Comparison of ENCODE assay signal across 16 cellular contexts in genomic region chr7:77746164-77746823, GRCh38. TPM values are rescaled to one million over a fixed set of nuclear protein-coding genes. Genes with fewer than 3 reads are reported as not detected.
DNase-seq lines count a peak whose midpoint lies in the region; ATAC-seq and TF ChIP-seq lines count a peak whose summit lies in the region.
"Had no signal": no experiment of that assay in that cellular context is flagged by ENCODE, and none has a peak within 500 bp of the region (broad histone marks: within the 10 kb centered on the region; RNA-seq: fewer than 3 reads in every experiment).

No MANE protein-coding gene starts in this region.

- no peaks in the 10 kb centered on the region for H3K27me3 Mint-ChIP-seq in activated CD4-positive, alpha-beta T cell treated with anti-CD3 and anti-CD28 coated beads, Interleukin-2, amount 10 ng/mL, durations not matched to agents 24 days and 14 days

- peak; percentile 40 for DNase-seq in activated CD4-positive, alpha-beta T cell treated with anti-CD3 and anti-CD28 coated beads, Interleukin-2, amount 10 ng/mL, durations not matched to agents 24 days and 14 days
- no peak for DNase-seq in activated CD4-positive, alpha-beta T cell treated with anti-CD3 and anti-CD28 coated beads, Interleukin-2, amount 50 U/mL, for 4 hours
- no peak for DNase-seq in left colon
- DNase-seq in stimulated activated effector memory CD8-positive, alpha-beta T cell treated with anti-CD3 and anti-CD28 coated beads, Interleukin-12 subunit alpha, Interleukin-12 subunit beta, amount 100 ng/mL, for 72 hours (ENCODE audit: low spot score in 2 of 2) = no peak
- DNase-seq in NCI-H146 (lab: John Stamatoyannopoulos, UW) = no peak
- DNase-seq: Calu3, IMR-90, NCI-H187 treated with DMSO at 0.1 percent for 48 hours, NCI-H2171, NCI-H446 treated with DMSO at 0.1 percent for 48 hours, PC-9, SJCRH30 had no signal

- H3K9me3 Mint-ChIP-seq in activated CD4-positive, alpha-beta T cell treated with anti-CD3 and anti-CD28 coated beads, Interleukin-2, amount 10 ng/mL, durations not matched to agents 24 days and 14 days = no peaks in the 10 kb centered on the region
- no peaks in the 10 kb centered on the region for H3K9me3 Mint-ChIP-seq in stimulated activated effector memory CD8-positive, alpha-beta T cell treated with anti-CD3 and anti-CD28 coated beads, Interleukin-12 subunit alpha, Interleukin-12 subunit beta, amount 100 ng/mL, for 72 hours

- no peak overlapping the region for H3K4me3 Mint-ChIP-seq in activated CD4-positive, alpha-beta T cell treated with anti-CD3 and anti-CD28 coated beads, Interleukin-2, amount 10 ng/mL, durations not matched to agents 24 days and 14 days
- H3K4me3 Mint-ChIP-seq in stimulated activated effector memory CD8-positive, alpha-beta T cell treated with anti-CD3 and anti-CD28 coated beads, Interleukin-12 subunit alpha, Interleukin-12 subunit beta, amount 100 ng/mL, for 72 hours = no peak overlapping the region

- no peak overlapping the region for H3K27ac Mint-ChIP-seq in activated CD4-positive, alpha-beta T cell treated with anti-CD3 and anti-CD28 coated beads, Interleukin-2, amount 10 ng/mL, durations not matched to agents 24 days and 14 days
- peak overlapping the region; percentile 32 for H3K27ac Mint-ChIP-seq in stimulated activated effector memory CD8-positive, alpha-beta T cell treated with anti-CD3 and anti-CD28 coated beads, Interleukin-12 subunit alpha, Interleukin-12 subunit beta, amount 100 ng/mL, for 72 hours

- peak; percentile 39 for ATAC-seq in left colon
- no peak for ATAC-seq in stimulated activated effector memory CD8-positive, alpha-beta T cell treated with anti-CD3 and anti-CD28 coated beads, Interleukin-12 subunit alpha, Interleukin-12 subunit beta, amount 100 ng/mL, for 72 hours
- ATAC-seq in HG03571 (IDR thresholded peaks at IDR 0.05; ENCODE audit: unreplicated experiment) = no peak
- no peak for ATAC-seq in GM19397 (IDR thresholded peaks at IDR 0.05; ENCODE audit: unreplicated experiment)
- ATAC-seq: HCT116 had no signal

- peaks cover 33% of the 10 kb centered on the region for H3K36me3 Mint-ChIP-seq in activated CD4-positive, alpha-beta T cell treated with anti-CD3 and anti-CD28 coated beads, Interleukin-2, amount 10 ng/mL, durations not matched to agents 24 days and 14 days (ENCODE audit: low read depth)
- peaks cover 43% of the 10 kb centered on the region for H3K36me3 Mint-ChIP-seq in stimulated activated effector memory CD8-positive, alpha-beta T cell treated with anti-CD3 and anti-CD28 coated beads, Interleukin-12 subunit alpha, Interleukin-12 subunit beta, amount 100 ng/mL, for 72 hours

- H3K27ac ChIP-seq in VCaP = peak overlapping the region; percentile 11; the same call in 1 of the 2 replicates
- H3K27ac ChIP-seq: PC-9, SJCRH30 had no signal

- H3K4me1 Mint-ChIP-seq in activated CD4-positive, alpha-beta T cell treated with anti-CD3 and anti-CD28 coated beads, Interleukin-2, amount 10 ng/mL, durations not matched to agents 24 days and 14 days = peaks cover 2% of the 10 kb centered on the region
- H3K4me1 Mint-ChIP-seq in stimulated activated effector memory CD8-positive, alpha-beta T cell treated with anti-CD3 and anti-CD28 coated beads, Interleukin-12 subunit alpha, Interleukin-12 subunit beta, amount 100 ng/mL, for 72 hours = peaks cover 19% of the 10 kb centered on the region

- no peak for TF ChIP-seq CTCF in VCaP (conservative IDR thresholded peaks at IDR 0.05)

- intact Hi-C loops in activated CD4-positive, alpha-beta T cell treated with anti-CD3 and anti-CD28 coated beads, Interleukin-2, amount 10 ng/mL, durations not matched to agents 24 days and 14 days (cut with micrococcal nuclease) = no loop called here
- intact Hi-C loops in left colon (cut with DNase I, micrococcal nuclease) = no loop called here

RNA-seq across cellular contexts. Expression of gene RSBN1L, which starts 50.0 kb away (rescaled TPM):
- 26.3 and 31.3 TPM in 2 replicates for total RNA-seq in activated CD4-positive, alpha-beta T cell treated with anti-CD3 and anti-CD28 coated beads, Interleukin-2, amount 10 ng/mL, durations not matched to agents 24 days and 14 days
- 10 to 100 TPM; 20.8 to 22.5 TPM for total RNA-seq in left colon

RNA-seq across cellular contexts. Expression of gene TMEM60, which starts 51.9 kb away (rescaled TPM):
- 9.7 and 10.3 TPM in 2 replicates for total RNA-seq in activated CD4-positive, alpha-beta T cell treated with anti-CD3 and anti-CD28 coated beads, Interleukin-2, amount 10 ng/mL, durations not matched to agents 24 days and 14 days
- 10 to 100 TPM; 18.3 to 20.3 TPM for total RNA-seq in left colon

RNA-seq across cellular contexts. Expression of gene PHTF2, which starts 52.3 kb away (rescaled TPM):
- 31.5 and 32.1 TPM in 2 replicates for total RNA-seq in activated CD4-positive, alpha-beta T cell treated with anti-CD3 and anti-CD28 coated beads, Interleukin-2, amount 10 ng/mL, durations not matched to agents 24 days and 14 days
- total RNA-seq in left colon = 10 to 100 TPM; 10.6 to 11.3 TPM
